ENCODE assay signal across 17 cellular contexts in the genomic region with DNA sequence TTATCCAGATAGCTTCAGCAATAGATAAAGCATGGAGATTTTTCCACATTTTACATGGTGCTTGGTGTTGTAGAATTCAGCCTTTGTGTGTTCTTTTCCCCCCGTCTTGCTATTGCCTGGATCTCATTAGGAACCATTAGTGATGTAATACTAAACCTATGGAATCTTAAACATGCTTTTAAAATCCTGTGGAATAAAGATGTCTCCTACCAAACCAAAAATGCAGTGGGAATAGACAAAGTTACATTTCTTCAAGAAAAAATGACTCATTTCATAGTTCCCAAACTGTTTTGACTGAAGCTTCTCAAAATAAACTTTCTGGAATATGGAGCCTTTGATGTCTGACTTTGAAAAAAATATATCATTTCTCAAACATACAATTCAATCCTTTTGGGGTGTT. TPM values are rescaled to one million over a fixed set of nuclear protein-coding genes. Genes with fewer than 3 reads are reported as not detected.
DNase-seq lines count a peak whose midpoint lies in the region; ATAC-seq, FAIRE-seq and TF ChIP-seq lines count a peak whose summit lies in the region.
"Had no signal": no experiment of that assay in that cellular context is flagged by ENCODE, and none has a peak within 500 bp of the region (broad histone marks: within the 10 kb centered on the region; RNA-seq: fewer than 3 reads in every experiment).

No MANE protein-coding gene starts in this region.

- peaks cover 0 to 8% of the 10 kb centered on the region in 2 donors for H3K36me3 ChIP-seq in ascending aorta
- H3K36me3 ChIP-seq in colonic mucosa, result no peaks in the 10 kb centered on the region
- H3K36me3 ChIP-seq: HAP-1 had no signal

- H3K9me3 ChIP-seq in ascending aorta (no peaks in the 10 kb centered on the region), colonic mucosa (no peaks in the 10 kb centered on the region)
- H3K9me3 ChIP-seq: HAP-1 had no signal

- peaks cover 0 to 55% of the 10 kb centered on the region in 2 donors for H3K4me1 ChIP-seq in ascending aorta
- H3K4me1 ChIP-seq in colonic mucosa, result no peaks in the 10 kb centered on the region

- intact Hi-C loops in ascending aorta (cut with DNase I) (no loop called here), colonic mucosa (cut with DNase I) (no loop called here)

- TF ChIP-seq CTCF in ascending aorta (IDR thresholded peaks at IDR 0.05) (no peak), fibroblast of the aortic adventitia (IDR thresholded peaks at IDR 0.05; ENCODE audit: insufficient read depth, low read length) (no peak), colonic mucosa (IDR thresholded peaks at IDR 0.05) (no peak)

- no peak for ATAC-seq in GM19455 (IDR thresholded peaks at IDR 0.05; ENCODE audit: unreplicated experiment)

- peak; percentile 95 for DNase-seq in EH (ENCODE audit: low read depth)
- DNase-seq in ascending aorta (ENCODE audit: low spot score in 2 of 2), result no peak
- DNase-seq in fibroblast of the aortic adventitia (ENCODE audit: low read depth), result peak; percentile 49
- peak; percentile 62 for DNase-seq in skeletal muscle cell (ENCODE audit: low read depth)
- DNase-seq in colonic mucosa, result no peak
- no peak for DNase-seq in HTR-8/SVneo (ENCODE audit: insufficient read length, low spot score)
- no peak for DNase-seq in NCI-H526 treated with DMSO at 0.1 percent for 48 hours (lab: John Stamatoyannopoulos, UW)
- DNase-seq: activated CD4-positive, alpha-beta T cell treated with anti-CD3 and anti-CD28 coated beads for 1 hour; activated CD8-positive, alpha-beta memory T cell treated with anti-CD3 and anti-CD28 coated beads, Interleukin-2, amount 50 U/mL, for 48 hours; activated naive CD4-positive, alpha-beta T cell treated with anti-CD3 and anti-CD28 coated beads, Interleukin-2, amount 10 ng/mL, durations not matched to agents 7 days and 5 days; DMS79; hypothalamus; NCI-H774; stimulated activated CD4-positive, alpha-beta T cell treated with anti-CD3 and anti-CD28 coated beads, Interleukin-4, amount 100 ng/mL, for 24 hours had no signal

- no peak overlapping the region for H3K9ac ChIP-seq in colonic mucosa (ENCODE audit: low read depth in 2 of 2, low read length in 2 of 2)

- FAIRE-seq in HTR-8/SVneo (lab: Jason Lieb, UNC), result no peak

- H3K27ac ChIP-seq in ascending aorta, result peak overlapping the region; percentile 89
- H3K27ac ChIP-seq in colonic mucosa, result no peak overlapping the region
- H3K27ac ChIP-seq: C4-2B had no signal

- H3K4me3 ChIP-seq in ascending aorta, result no peak overlapping the region
- no peak overlapping the region for H3K4me3 ChIP-seq in fibroblast of the aortic adventitia (ENCODE audit: low read depth, low read length)
- H3K4me3 ChIP-seq in skeletal muscle cell (ENCODE audit: low read depth, low read length), result no peak overlapping the region
- H3K4me3 ChIP-seq in colonic mucosa, result no peak overlapping the region
- H3K4me3 ChIP-seq: HAP-1 had no signal

- no peaks in the 10 kb centered on the region for H3K27me3 ChIP-seq in ascending aorta
- no peaks in the 10 kb centered on the region for H3K27me3 ChIP-seq in colonic mucosa

RNA-seq across cellular contexts. Expression of a gene that starts 44.0 kb away (rescaled TPM):
- total RNA-seq in ascending aorta (352 TPM), fibroblast of the aortic adventitia (ENCODE audit: low replicate concordance) (201 and 686 TPM in 2 replicates), colonic mucosa (100 to 1,000 TPM in 1 of 2 donors, 10 to 100 TPM in 1; 27.4 to 193 TPM)

Comparison
In these comparisons a context has a peak if more than half of its experiments do, and no peak if none do; other contexts are left out.
1. DNase-seq: peak in EH (single experiment), fibroblast of the aortic adventitia (single experiment) and skeletal muscle cell (single experiment); none in ascending aorta (0 of 2), colonic mucosa (single experiment), HTR-8/SVneo (single experiment) and NCI-H526 treated with DMSO at 0.1 percent for 48 hours (single experiment).